1 cellular context compared by ENCODE assay signal in the genomic region with DNA sequence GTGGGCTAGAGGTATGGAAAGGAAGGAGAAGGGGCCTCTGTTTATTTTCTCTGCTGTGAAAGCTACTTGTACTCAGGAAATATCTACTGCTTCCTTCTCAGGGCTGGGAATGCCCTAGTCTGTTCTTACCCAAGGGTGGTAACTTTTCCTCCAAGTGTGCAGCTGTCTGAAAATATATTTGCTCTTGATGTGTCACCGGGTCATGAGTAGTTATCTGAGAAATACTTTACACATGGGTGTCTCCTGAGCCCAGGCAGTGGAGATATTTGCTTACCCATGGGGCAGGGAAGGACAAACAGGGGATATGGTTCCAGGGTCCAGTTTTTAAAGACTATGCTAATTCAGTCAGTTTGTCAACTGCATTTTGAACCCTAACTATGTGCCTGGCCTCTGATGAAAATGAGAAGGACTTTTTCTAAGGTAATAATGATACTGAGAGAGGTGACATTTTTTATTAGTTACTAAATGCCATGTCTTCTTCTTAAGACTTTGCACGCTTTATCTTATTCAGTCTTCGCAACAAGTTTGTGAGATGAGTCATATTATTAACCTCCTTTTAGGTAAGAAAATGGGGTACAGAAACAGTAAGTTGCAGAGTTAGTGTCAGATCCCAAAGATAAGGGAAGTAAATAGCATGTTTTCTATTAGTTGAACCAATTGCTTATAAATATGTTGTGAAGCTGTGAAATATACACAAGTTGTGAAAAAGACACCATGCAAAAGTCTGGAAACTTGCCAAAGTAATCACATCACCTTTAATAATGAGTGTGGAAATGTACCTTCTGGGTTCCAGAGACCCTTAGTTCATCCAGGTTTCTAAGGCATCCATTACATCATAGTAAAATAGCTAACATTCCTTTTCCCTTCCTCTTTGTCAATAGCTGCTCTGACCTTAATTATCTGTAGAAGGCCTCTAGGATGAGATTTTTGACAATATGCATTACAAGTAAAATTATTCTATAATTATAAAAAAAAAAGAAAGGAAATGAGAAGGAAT.
A peak's percentile ranks its signal among the peaks of the same experiment; 100 is the strongest.
TF ChIP-seq lines count a peak whose summit lies in the region.

No MANE protein-coding gene starts in this region.

TF ChIP-seq in A549, 52 proteins besides CTCF, POLR2A, EP300 and RAD21 (continued from another document):
- TF ChIP-seq, protein P1, sequence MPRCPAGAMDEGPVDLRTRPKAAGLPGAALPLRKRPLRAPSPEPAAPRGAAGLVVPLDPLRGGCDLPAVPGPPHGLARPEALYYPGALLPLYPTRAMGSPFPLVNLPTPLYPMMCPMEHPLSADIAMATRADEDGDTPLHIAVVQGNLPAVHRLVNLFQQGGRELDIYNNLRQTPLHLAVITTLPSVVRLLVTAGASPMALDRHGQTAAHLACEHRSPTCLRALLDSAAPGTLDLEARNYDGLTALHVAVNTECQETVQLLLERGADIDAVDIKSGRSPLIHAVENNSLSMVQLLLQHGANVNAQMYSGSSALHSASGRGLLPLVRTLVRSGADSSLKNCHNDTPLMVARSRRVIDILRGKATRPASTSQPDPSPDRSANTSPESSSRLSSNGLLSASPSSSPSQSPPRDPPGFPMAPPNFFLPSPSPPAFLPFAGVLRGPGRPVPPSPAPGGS (IDR thresholded peaks at IDR 0.05) = 0 out of 3 replicates have a peak, but pooled peaks have one; percentile 26
- TF ChIP-seq, protein P2, sequence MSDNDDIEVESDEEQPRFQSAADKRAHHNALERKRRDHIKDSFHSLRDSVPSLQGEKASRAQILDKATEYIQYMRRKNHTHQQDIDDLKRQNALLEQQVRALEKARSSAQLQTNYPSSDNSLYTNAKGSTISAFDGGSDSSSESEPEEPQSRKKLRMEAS (IDR thresholded peaks at IDR 0.05) = peak; percentile 72
- peak; percentile 52 to 73; a peak in 2 of 5 replicates for TF ChIP-seq JUN (IDR thresholded peaks at IDR 0.05)
- TF ChIP-seq JUNB (IDR thresholded peaks at IDR 0.05) = peak; percentile 76
- peak; percentile 38 to 69; a peak in 3 of 4 replicates for TF ChIP-seq CEBPB (IDR thresholded peaks at IDR 0.05)
- peak; percentile 86 for TF ChIP-seq GATA3 (IDR thresholded peaks at IDR 0.05; ENCODE audit: borderline replicate concordance)
